In the genomic region with DNA sequence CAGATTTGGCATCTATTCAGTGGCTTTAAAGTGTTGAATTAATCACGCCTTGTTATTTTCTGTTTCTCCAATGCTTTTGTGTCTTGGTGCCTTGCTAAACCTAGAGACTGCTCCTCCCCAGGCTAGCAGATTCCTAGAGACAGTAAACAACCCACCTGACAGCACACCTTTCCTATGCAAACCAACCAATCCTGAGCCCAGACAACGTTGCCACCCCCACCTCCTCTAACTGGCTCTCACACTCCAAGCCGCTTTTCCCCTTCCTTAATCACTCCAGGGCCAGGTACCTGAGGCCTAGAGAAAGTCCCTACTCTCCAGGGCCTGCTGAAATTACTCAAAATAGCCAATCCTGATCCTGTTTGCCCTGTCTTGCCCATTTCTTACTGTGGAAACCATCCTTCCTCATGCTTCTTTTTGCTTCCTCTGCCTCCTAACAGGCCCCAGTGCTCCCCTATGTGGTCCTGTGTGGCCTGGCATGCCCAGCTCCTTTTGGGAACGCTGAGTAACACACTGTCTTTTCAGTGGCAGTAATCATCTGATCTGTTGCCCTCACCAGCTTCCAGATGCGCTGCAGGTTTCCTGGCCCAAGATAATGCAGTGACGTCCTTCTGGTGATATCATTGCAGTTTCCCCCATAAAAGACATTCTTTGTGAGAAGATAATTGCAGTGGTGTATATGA, we compare ENCODE assay signal across 1 cellular context.
TF ChIP-seq lines count a peak whose summit lies in the region.

No MANE protein-coding gene starts in this region.

TF ChIP-seq in GM23338, 12 proteins besides CTCF, POLR2A, EP300 and RAD21 (continued from another document):
- TF ChIP-seq, protein P1, sequence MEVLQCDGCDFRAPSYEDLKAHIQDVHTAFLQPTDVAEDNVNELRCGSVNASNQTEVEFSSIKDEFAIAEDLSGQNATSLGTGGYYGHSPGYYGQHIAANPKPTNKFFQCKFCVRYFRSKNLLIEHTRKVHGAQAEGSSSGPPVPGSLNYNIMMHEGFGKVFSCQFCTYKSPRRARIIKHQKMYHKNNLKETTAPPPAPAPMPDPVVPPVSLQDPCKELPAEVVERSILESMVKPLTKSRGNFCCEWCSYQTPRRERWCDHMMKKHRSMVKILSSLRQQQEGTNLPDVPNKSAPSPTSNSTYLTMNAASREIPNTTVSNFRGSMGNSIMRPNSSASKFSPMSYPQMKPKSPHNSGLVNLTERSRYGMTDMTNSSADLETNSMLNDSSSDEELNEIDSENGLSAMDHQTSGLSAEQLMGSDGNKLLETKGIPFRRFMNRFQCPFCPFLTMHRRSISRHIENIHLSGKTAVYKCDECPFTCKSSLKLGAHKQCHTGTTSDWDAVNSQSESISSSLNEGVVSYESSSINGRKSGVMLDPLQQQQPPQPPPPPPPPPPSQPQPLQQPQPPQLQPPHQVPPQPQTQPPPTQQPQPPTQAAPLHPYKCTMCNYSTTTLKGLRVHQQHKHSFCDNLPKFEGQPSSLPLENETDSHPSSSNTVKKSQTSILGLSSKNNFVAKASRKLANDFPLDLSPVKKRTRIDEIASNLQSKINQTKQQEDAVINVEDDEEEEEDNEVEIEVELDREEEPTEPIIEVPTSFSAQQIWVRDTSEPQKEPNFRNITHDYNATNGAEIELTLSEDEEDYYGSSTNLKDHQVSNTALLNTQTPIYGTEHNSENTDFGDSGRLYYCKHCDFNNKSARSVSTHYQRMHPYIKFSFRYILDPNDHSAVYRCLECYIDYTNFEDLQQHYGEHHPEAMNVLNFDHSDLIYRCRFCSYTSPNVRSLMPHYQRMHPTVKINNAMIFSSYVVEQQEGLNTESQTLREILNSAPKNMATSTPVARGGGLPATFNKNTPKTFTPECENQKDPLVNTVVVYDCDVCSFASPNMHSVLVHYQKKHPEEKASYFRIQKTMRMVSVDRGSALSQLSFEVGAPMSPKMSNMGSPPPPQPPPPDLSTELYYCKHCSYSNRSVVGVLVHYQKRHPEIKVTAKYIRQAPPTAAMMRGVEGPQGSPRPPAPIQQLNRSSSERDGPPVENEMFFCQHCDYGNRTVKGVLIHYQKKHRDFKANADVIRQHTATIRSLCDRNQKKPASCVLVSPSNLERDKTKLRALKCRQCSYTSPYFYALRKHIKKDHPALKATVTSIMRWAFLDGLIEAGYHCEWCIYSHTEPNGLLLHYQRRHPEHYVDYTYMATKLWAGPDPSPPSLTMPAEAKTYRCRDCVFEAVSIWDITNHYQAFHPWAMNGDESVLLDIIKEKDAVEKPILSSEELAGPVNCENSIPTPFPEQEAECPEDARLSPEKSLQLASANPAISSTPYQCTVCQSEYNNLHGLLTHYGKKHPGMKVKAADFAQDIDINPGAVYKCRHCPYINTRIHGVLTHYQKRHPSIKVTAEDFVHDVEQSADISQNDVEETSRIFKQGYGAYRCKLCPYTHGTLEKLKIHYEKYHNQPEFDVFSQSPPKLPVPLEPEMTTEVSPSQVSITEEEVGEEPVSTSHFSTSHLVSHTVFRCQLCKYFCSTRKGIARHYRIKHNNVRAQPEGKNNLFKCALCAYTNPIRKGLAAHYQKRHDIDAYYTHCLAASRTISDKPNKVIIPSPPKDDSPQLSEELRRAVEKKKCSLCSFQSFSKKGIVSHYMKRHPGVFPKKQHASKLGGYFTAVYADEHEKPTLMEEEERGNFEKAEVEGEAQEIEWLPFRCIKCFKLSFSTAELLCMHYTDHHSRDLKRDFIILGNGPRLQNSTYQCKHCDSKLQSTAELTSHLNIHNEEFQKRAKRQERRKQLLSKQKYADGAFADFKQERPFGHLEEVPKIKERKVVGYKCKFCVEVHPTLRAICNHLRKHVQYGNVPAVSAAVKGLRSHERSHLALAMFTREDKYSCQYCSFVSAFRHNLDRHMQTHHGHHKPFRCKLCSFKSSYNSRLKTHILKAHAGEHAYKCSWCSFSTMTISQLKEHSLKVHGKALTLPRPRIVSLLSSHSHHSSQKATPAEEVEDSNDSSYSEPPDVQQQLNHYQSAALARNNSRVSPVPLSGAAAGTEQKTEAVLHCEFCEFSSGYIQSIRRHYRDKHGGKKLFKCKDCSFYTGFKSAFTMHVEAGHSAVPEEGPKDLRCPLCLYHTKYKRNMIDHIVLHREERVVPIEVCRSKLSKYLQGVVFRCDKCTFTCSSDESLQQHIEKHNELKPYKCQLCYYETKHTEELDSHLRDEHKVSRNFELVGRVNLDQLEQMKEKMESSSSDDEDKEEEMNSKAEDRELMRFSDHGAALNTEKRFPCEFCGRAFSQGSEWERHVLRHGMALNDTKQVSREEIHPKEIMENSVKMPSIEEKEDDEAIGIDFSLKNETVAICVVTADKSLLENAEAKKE (CRISPR knock-in tag; IDR thresholded peaks at IDR 0.05), result no peak
- no peak for TF ChIP-seq NANOG (IDR thresholded peaks at IDR 0.05; ENCODE audit: borderline replicate concordance)
- no peak for TF ChIP-seq ZNF331 (CRISPR knock-in tag; IDR thresholded peaks at IDR 0.05; ENCODE audit: low read depth)
